In the genomic region with DNA sequence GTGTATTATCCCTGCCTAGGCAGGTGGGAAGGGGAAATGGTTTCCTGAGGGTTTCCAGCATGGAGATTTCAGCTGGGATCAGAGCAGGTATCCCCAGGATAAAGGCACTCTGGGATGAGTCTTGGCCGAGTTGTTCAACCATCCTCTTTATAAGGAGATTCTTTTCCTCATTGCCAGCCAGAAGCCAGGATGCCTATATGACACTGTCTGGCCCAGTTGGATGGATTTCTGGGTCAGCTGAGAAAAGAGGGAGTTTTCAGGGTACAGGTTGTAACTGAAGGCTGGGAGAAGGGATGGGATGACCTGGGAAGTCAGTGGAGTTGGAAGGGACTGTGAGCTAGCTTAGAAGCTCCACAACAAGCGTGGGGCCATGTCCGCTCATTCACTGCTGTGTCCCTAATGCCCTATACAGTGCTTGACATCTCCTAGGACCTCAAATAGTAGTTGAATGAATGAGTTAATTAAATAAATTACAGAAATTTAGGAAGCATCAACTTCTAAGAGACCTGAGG, we compare ENCODE assay signal across 15 cellular contexts. TPM values are rescaled to one million over a fixed set of nuclear protein-coding genes. Genes with fewer than 3 reads are reported as not detected.
DNase-seq lines count a peak whose midpoint lies in the region; ATAC-seq and TF ChIP-seq lines count a peak whose summit lies in the region.
"Had no signal": no experiment of that assay in that cellular context is flagged by ENCODE, and none has a peak within 500 bp of the region (broad histone marks: within the 10 kb centered on the region; RNA-seq: fewer than 3 reads in every experiment).

No MANE protein-coding gene starts in this region.

- no peak for DNase-seq in activated naive CD8-positive, alpha-beta T cell treated with anti-CD3 and anti-CD28 coated beads, Interleukin-2, amount 50 U/mL, for 24 hours
- no peak for DNase-seq in activated naive CD8-positive, alpha-beta T cell treated with anti-CD3 and anti-CD28 coated beads for 36 hours
- no peak for DNase-seq in stimulated activated effector memory CD8-positive, alpha-beta T cell treated with anti-CD3 and anti-CD28 coated beads, Interleukin-12 subunit alpha, Interleukin-12 subunit beta, amount 100 ng/mL, for 72 hours (ENCODE audit: low spot score in 2 of 2)
- DNase-seq in vagina (ENCODE audit: extremely low spot score in 2 of 2) = peak in 1 of 2 donors; percentile 77
- no peak for DNase-seq in kidney tubule cell (ENCODE audit: low spot score)
- DNase-seq in activated CD4-positive, alpha-beta T cell treated with anti-CD3 and anti-CD28 coated beads, Interleukin-2, amount 50 U/mL, for 48 hours = no peak
- no peak for DNase-seq in neuronal stem cell (ENCODE audit: low spot score)
- DNase-seq: MM.1S, NCI-H1105 treated with DMSO at 0.1 percent for 48 hours, NCI-H187, NCI-H446, NCI-H82 had no signal

- no peak overlapping the region for H3K18ac ChIP-seq in neuronal stem cell (ENCODE audit: low read length)

- ATAC-seq in activated naive CD8-positive, alpha-beta T cell treated with anti-CD3 and anti-CD28 coated beads, Interleukin-2, amount 50 U/mL, for 24 hours = no peak
- ATAC-seq in gastroesophageal sphincter = no peak
- ATAC-seq in stimulated activated effector memory CD8-positive, alpha-beta T cell treated with anti-CD3 and anti-CD28 coated beads, Interleukin-12 subunit alpha, Interleukin-12 subunit beta, amount 100 ng/mL, for 72 hours = no peak

- H3K4me3 ChIP-seq in gastroesophageal sphincter (no peak overlapping the region), vagina (no peak overlapping the region), neuronal stem cell (ENCODE audit: low read length in 2 of 2) (no peak overlapping the region)
- H3K4me3 ChIP-seq: HAP-1 had no signal

- H3K4me2 ChIP-seq in neuronal stem cell (ENCODE audit: insufficient read depth, low read length, poor library complexity, severe bottlenecking) = no peak overlapping the region
- H3K4me2 ChIP-seq: KMS-11 had no signal

- no peak overlapping the region for H4K8ac ChIP-seq in neuronal stem cell (ENCODE audit: low read depth, low read length)

- no peak overlapping the region for H3K23ac ChIP-seq in neuronal stem cell (ENCODE audit: low read depth, low read length, poor library complexity)

- H3K36me3 ChIP-seq in gastroesophageal sphincter (no peaks in the 10 kb centered on the region), vagina (no peaks in the 10 kb centered on the region), neuronal stem cell (replicated peaks in 1 of 2; ENCODE audit: control insufficient read depth in 2 of 2, insufficient read depth in 2 of 2, low read length in 2 of 2) (no peaks in the 10 kb centered on the region)
- H3K36me3 ChIP-seq: HAP-1 had no signal

- no peak overlapping the region for H2BK120ac ChIP-seq in neuronal stem cell (ENCODE audit: low read depth, low read length)

- H3K36me3 Mint-ChIP-seq in activated naive CD8-positive, alpha-beta T cell treated with anti-CD3 and anti-CD28 coated beads, Interleukin-2, amount 50 U/mL, for 24 hours (ENCODE audit: low read depth) = no peaks in the 10 kb centered on the region
- H3K36me3 Mint-ChIP-seq in activated naive CD8-positive, alpha-beta T cell treated with anti-CD3 and anti-CD28 coated beads for 36 hours = no peaks in the 10 kb centered on the region
- H3K36me3 Mint-ChIP-seq in stimulated activated effector memory CD8-positive, alpha-beta T cell treated with anti-CD3 and anti-CD28 coated beads, Interleukin-12 subunit alpha, Interleukin-12 subunit beta, amount 100 ng/mL, for 72 hours = no peaks in the 10 kb centered on the region

- H3K79me1 ChIP-seq in neuronal stem cell (ENCODE audit: low read depth, low read length) = no peaks in the 10 kb centered on the region

- peaks cover 7 to 58% (median 24%) of the 10 kb centered on the region in 3 donors for H3K4me1 ChIP-seq in gastroesophageal sphincter
- peaks cover 73% of the 10 kb centered on the region for H3K4me1 ChIP-seq in vagina
- H3K4me1 ChIP-seq in neuronal stem cell (ENCODE audit: control insufficient read depth in 2 of 2, insufficient read depth in 1 of 2, low read depth in 1 of 2, low read length in 2 of 2) = peaks cover 7 to 8% of the 10 kb centered on the region in 2 donors
- H3K4me1 ChIP-seq: HAP-1 had no signal

- no peak overlapping the region for H4K91ac ChIP-seq in neuronal stem cell (ENCODE audit: low read depth, low read length, poor library complexity)

- H2BK5ac ChIP-seq in neuronal stem cell (ENCODE audit: low read length) = no peak overlapping the region

- no peak overlapping the region for H2BK15ac ChIP-seq in neuronal stem cell (ENCODE audit: low read length)

- intact Hi-C loops in vagina (cut with DNase I) = no loop called here

- H3K9me3 Mint-ChIP-seq in activated naive CD8-positive, alpha-beta T cell treated with anti-CD3 and anti-CD28 coated beads, Interleukin-2, amount 50 U/mL, for 24 hours = peaks cover 5% of the 10 kb centered on the region
- H3K9me3 Mint-ChIP-seq in activated naive CD8-positive, alpha-beta T cell treated with anti-CD3 and anti-CD28 coated beads for 36 hours = no peaks in the 10 kb centered on the region
- no peaks in the 10 kb centered on the region for H3K9me3 Mint-ChIP-seq in stimulated activated effector memory CD8-positive, alpha-beta T cell treated with anti-CD3 and anti-CD28 coated beads, Interleukin-12 subunit alpha, Interleukin-12 subunit beta, amount 100 ng/mL, for 72 hours

- TF ChIP-seq POLR2A in gastroesophageal sphincter (IDR thresholded peaks at IDR 0.05) = no peak
- no peak for TF ChIP-seq POLR2A in vagina (IDR thresholded peaks at IDR 0.05)

- H2AK5ac ChIP-seq in neuronal stem cell (ENCODE audit: low read depth, low read length) = no peak overlapping the region

- TF ChIP-seq CTCF in gastroesophageal sphincter (IDR thresholded peaks at IDR 0.05) (no peak), vagina (IDR thresholded peaks at IDR 0.05) (no peak)

- no peak overlapping the region for H3K14ac ChIP-seq in neuronal stem cell (ENCODE audit: low read length)

- no peak overlapping the region for H3K4ac ChIP-seq in neuronal stem cell (ENCODE audit: low read length)

- H3K27ac ChIP-seq in gastroesophageal sphincter (peak overlapping the region; percentile 54 to 100 (median 92)), vagina (peak overlapping the region; percentile 85), neuronal stem cell (replicated peaks; ENCODE audit: low read length) (no peak overlapping the region)
- H3K27ac ChIP-seq: KMS-11 had no signal

- no peak overlapping the region for H3K9ac ChIP-seq in neuronal stem cell (ENCODE audit: low read depth, low read length, poor library complexity)
- H3K9ac ChIP-seq: KMS-11 had no signal

- H3K9me3 ChIP-seq in gastroesophageal sphincter (no peaks in the 10 kb centered on the region), vagina (no peaks in the 10 kb centered on the region), neuronal stem cell (replicated peaks in 1 of 2; ENCODE audit: control insufficient read depth in 2 of 2, insufficient read depth in 1 of 2, low read depth in 1 of 2, low read length in 2 of 2) (peaks cover 2 to 3% of the 10 kb centered on the region in 2 donors)

- H3K4me3 Mint-ChIP-seq in activated naive CD8-positive, alpha-beta T cell treated with anti-CD3 and anti-CD28 coated beads, Interleukin-2, amount 50 U/mL, for 24 hours = no peak overlapping the region
- H3K4me3 Mint-ChIP-seq in activated naive CD8-positive, alpha-beta T cell treated with anti-CD3 and anti-CD28 coated beads for 36 hours = no peak overlapping the region
- H3K4me3 Mint-ChIP-seq in stimulated activated effector memory CD8-positive, alpha-beta T cell treated with anti-CD3 and anti-CD28 coated beads, Interleukin-12 subunit alpha, Interleukin-12 subunit beta, amount 100 ng/mL, for 72 hours = no peak overlapping the region

- H3K4me1 Mint-ChIP-seq in activated naive CD8-positive, alpha-beta T cell treated with anti-CD3 and anti-CD28 coated beads, Interleukin-2, amount 50 U/mL, for 24 hours = peaks cover 27% of the 10 kb centered on the region
- H3K4me1 Mint-ChIP-seq in activated naive CD8-positive, alpha-beta T cell treated with anti-CD3 and anti-CD28 coated beads for 36 hours = peaks cover 9% of the 10 kb centered on the region
- peaks cover 21% of the 10 kb centered on the region for H3K4me1 Mint-ChIP-seq in stimulated activated effector memory CD8-positive, alpha-beta T cell treated with anti-CD3 and anti-CD28 coated beads, Interleukin-12 subunit alpha, Interleukin-12 subunit beta, amount 100 ng/mL, for 72 hours

- H3K27me3 ChIP-seq in gastroesophageal sphincter = no peaks in the 10 kb centered on the region
- H3K27me3 ChIP-seq in vagina = no peaks in the 10 kb centered on the region
- peaks cover 0 to 2% (median 0%) of the 10 kb centered on the region in 3 experiments for H3K27me3 ChIP-seq in neuronal stem cell (ENCODE audit: control insufficient read depth in 3 of 3, insufficient read depth in 3 of 3, low read depth in 1 of 3, low read length in 3 of 3)

- H2AFZ ChIP-seq in neuronal stem cell (ENCODE audit: low read length) = no peak overlapping the region

- WGBS in gastroesophageal sphincter (ENCODE audit: low coverage in 1 of 2), 2 donors = 20 to 90% methylated on average over 1 to 3 of the region's 3 CpGs
- no CpG with 5 or more reads among the region's 3 CpGs for WGBS in neuronal stem cell (ENCODE audit: extremely low coverage in 2 of 2, insufficient read length in 2 of 2, insufficient replicate concordance in 1 of 2), 2 donors

- TF ChIP-seq EP300 in gastroesophageal sphincter (IDR thresholded peaks at IDR 0.05) = no peak

- H3K27ac Mint-ChIP-seq in activated naive CD8-positive, alpha-beta T cell treated with anti-CD3 and anti-CD28 coated beads, Interleukin-2, amount 50 U/mL, for 24 hours = peak overlapping the region; percentile 57
- no peak overlapping the region for H3K27ac Mint-ChIP-seq in activated naive CD8-positive, alpha-beta T cell treated with anti-CD3 and anti-CD28 coated beads for 36 hours
- H3K27ac Mint-ChIP-seq in stimulated activated effector memory CD8-positive, alpha-beta T cell treated with anti-CD3 and anti-CD28 coated beads, Interleukin-12 subunit alpha, Interleukin-12 subunit beta, amount 100 ng/mL, for 72 hours = peak overlapping the region; percentile 69

- H2BK12ac ChIP-seq in neuronal stem cell (ENCODE audit: low read length) = no peak overlapping the region

- peaks cover 23% of the 10 kb centered on the region for H3K27me3 Mint-ChIP-seq in activated naive CD8-positive, alpha-beta T cell treated with anti-CD3 and anti-CD28 coated beads, Interleukin-2, amount 50 U/mL, for 24 hours
- H3K27me3 Mint-ChIP-seq in activated naive CD8-positive, alpha-beta T cell treated with anti-CD3 and anti-CD28 coated beads for 36 hours = peaks cover 41% of the 10 kb centered on the region

RNA-seq across cellular contexts. Expression of gene RHOB, which starts 8.3 kb away (rescaled TPM):
- 10 to 100 TPM; 13.4 to 13.7 TPM for total RNA-seq in activated naive CD8-positive, alpha-beta T cell treated with anti-CD3 and anti-CD28 coated beads for 36 hours
- 1,000 to 10,000 TPM; 1,174 to 1,482 (median 1,322) TPM for total RNA-seq in gastroesophageal sphincter
- total RNA-seq in vagina = 1,771 TPM
- 20.4 TPM for polyA plus RNA-seq in neuronal stem cell (2013, experiment 1 of 2)
- polyA plus RNA-seq in neuronal stem cell (2013, experiment 2 of 2) = 19.9 TPM

Comparison
In these comparisons a context has a peak if more than half of its experiments do, and no peak if none do; other contexts are left out.
1. RNA of gene RHOB, which starts 8.3 kb away (total RNA-seq): 1,771 TPM in vagina (single experiment) and 1,174 to 1,482 TPM in gastroesophageal sphincter; 13.4 to 13.7 TPM in activated naive CD8-positive, alpha-beta T cell treated with anti-CD3 and anti-CD28 coated beads for 36 hours; every median in the first group is over 10 times any median in the second.